In the genomic region with DNA sequence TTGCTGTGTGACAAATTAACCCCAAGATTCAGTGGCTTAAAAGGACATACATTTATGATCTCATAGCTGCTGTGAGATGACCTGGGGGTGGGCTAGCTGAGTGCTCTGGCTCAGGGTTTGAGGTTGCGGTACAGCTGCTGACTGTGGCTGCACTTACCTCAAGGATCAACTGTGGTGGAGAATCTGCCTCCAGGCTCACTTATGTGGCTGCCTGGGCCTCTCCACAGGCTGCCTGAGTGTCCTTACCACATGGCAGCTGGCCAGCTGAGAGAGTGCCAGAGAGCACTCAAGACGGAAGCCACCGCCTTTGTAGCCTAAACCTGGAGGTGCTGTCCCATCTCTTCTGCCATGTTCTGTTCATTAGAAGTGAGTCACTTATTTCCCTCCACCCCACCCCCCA, we compare ENCODE assay signal across 7 cellular contexts. TPM values are rescaled to one million over a fixed set of nuclear protein-coding genes. Genes with fewer than 3 reads are reported as not detected.
DNase-seq lines count a peak whose midpoint lies in the region; ATAC-seq and TF ChIP-seq lines count a peak whose summit lies in the region.

No MANE protein-coding gene starts in this region.

- peaks cover 0 to 1% (median 0%) of the 10 kb centered on the region in 8 donors for H3K9me3 Mint-ChIP-seq in CD4-positive, alpha-beta memory T cell

- no peak overlapping the region for H3K27ac Mint-ChIP-seq in CD4-positive, alpha-beta memory T cell

- no peaks in the 10 kb centered on the region for H3K36me3 Mint-ChIP-seq in CD4-positive, alpha-beta memory T cell

- peaks cover 58 to 63% of the 10 kb centered on the region in 2 donors for H3K27me3 Mint-ChIP-seq in CD4-positive, alpha-beta memory T cell

- no peaks in the 10 kb centered on the region for H3K9me3 ChIP-seq in HEK293 (ENCODE audit: control insufficient read depth, insufficient read depth, low read depth, low read length)
- H3K9me3 ChIP-seq in CD4-positive, alpha-beta memory T cell (ENCODE audit: control insufficient read depth in 1 of 2, low read length in 2 of 2), result no peaks in the 10 kb centered on the region

- intact Hi-C loops in CD4-positive, alpha-beta memory T cell (cut with micrococcal nuclease), result no loop called here

- no peaks in the 10 kb centered on the region for H3K36me3 ChIP-seq in HEK293 (ENCODE audit: control insufficient read depth in 2 of 2, insufficient read depth in 1 of 2, low read length in 2 of 2)
- no peaks in the 10 kb centered on the region for H3K36me3 ChIP-seq in CD4-positive, alpha-beta memory T cell (ENCODE audit: insufficient read depth, low read length)

- peaks cover 57% of the 10 kb centered on the region for H3K27me3 ChIP-seq in CD4-positive, alpha-beta memory T cell (ENCODE audit: insufficient read depth, low read length)

- peak overlapping the region in 1 of 8 donors; percentile 51 for H3K4me3 Mint-ChIP-seq in CD4-positive, alpha-beta memory T cell

- CTCF ChIA-PET in HEK293 (lab: Yijun Ruan, JAX), result interaction anchor here (0.7 to 11.9 kb wide), 16 partner anchors 9 to 1469 kb away, joined by 3 to 199 read pairs (median 10); a partner anchor contains a TSS
- CTCF ChIA-PET in CD4-positive, alpha-beta memory T cell (lab: Charles Lee; ENCODE audit: partially characterized antibody), result interaction anchor here (0.6 to 5.0 kb wide), 4 partner anchors 9 to 237 kb away, joined by 3 to 38 read pairs (median 10); a partner anchor contains a TSS

- POLR2A ChIA-PET in HEK293 (lab: Yijun Ruan, JAX), result interaction anchor here (0.9 to 1.6 kb wide), 3 partner anchors 26 to 198 kb away, joined by 3 to 4 read pairs (median 3); a partner anchor contains a TSS
- POLR2A ChIA-PET in CD4-positive, alpha-beta memory T cell (lab: Charles Lee; ENCODE audit: partially characterized antibody), result no interaction called here

- DNase-seq in NCI-H2029 treated with DMSO at 0.1 percent for 48 hours (lab: John Stamatoyannopoulos, UW) (peak; percentile 78), astrocyte of the cerebellum (ENCODE audit: low read depth) (peak; percentile 83), renal cortical epithelial cell (ENCODE audit: low read depth) (peak; percentile 45)
- DNase-seq in CD4-positive, alpha-beta memory T cell, result no peak

- H3K4me3 ChIP-seq in HEK293 (ENCODE audit: low read depth, low read length), result no peak overlapping the region
- H3K4me3 ChIP-seq in astrocyte of the cerebellum (ENCODE audit: low read depth, low read length), result no peak overlapping the region
- H3K4me3 ChIP-seq in CD4-positive, alpha-beta memory T cell (ENCODE audit: low read length in 2 of 2), result no peak overlapping the region

- H3K4me1 ChIP-seq in HEK293 (ENCODE audit: control insufficient read depth, insufficient read depth, low read length), result no peaks in the 10 kb centered on the region; the same call in 1 of the 2 replicates
- H3K4me1 ChIP-seq in CD4-positive, alpha-beta memory T cell (ENCODE audit: insufficient read depth, low read length), result peaks cover 21% of the 10 kb centered on the region

- ATAC-seq in HG02759 (IDR thresholded peaks at IDR 0.05; ENCODE audit: unreplicated experiment) (no peak), HG02884 (IDR thresholded peaks at IDR 0.05; ENCODE audit: unreplicated experiment) (no peak)

- H3K27ac ChIP-seq in HEK293 (ENCODE audit: extremely low read depth, low read depth, low read length), result no peak overlapping the region
- H3K27ac ChIP-seq in CD4-positive, alpha-beta memory T cell (ENCODE audit: low read depth, low read length), result no peak overlapping the region

- in situ Hi-C loops in astrocyte of the cerebellum (cut with HindIII; ENCODE audit: low sequenced_read_pairs), result no loop called here

- TF ChIP-seq CTCF in HEK293 (tag by site-specific recombination; IDR thresholded peaks at IDR 0.05) (no peak), astrocyte of the cerebellum (IDR thresholded peaks at IDR 0.05; ENCODE audit: low read depth, low read length, missing control alignments) (no peak)

- peaks cover 9 to 35% (median 15%) of the 10 kb centered on the region in 4 donors for H3K4me1 Mint-ChIP-seq in CD4-positive, alpha-beta memory T cell

TF ChIP-seq in HEK293, 187 proteins besides CTCF, POLR2A, EP300 and RAD21 (continues in another document):
- TF ChIP-seq ZNF843 (tag by site-specific recombination; IDR thresholded peaks at IDR 0.05), result peak; percentile 61; the same call in 1 of the 2 replicates
- TF ChIP-seq ZNF223 (tag by site-specific recombination; IDR thresholded peaks at IDR 0.05), result peak; percentile 95
- 0 out of 2 replicates have a peak, but pooled peaks have one; percentile 33 for TF ChIP-seq ZNF561 (tag by site-specific recombination; IDR thresholded peaks at IDR 0.05; ENCODE audit: borderline replicate concordance)
- TF ChIP-seq, protein P1, sequence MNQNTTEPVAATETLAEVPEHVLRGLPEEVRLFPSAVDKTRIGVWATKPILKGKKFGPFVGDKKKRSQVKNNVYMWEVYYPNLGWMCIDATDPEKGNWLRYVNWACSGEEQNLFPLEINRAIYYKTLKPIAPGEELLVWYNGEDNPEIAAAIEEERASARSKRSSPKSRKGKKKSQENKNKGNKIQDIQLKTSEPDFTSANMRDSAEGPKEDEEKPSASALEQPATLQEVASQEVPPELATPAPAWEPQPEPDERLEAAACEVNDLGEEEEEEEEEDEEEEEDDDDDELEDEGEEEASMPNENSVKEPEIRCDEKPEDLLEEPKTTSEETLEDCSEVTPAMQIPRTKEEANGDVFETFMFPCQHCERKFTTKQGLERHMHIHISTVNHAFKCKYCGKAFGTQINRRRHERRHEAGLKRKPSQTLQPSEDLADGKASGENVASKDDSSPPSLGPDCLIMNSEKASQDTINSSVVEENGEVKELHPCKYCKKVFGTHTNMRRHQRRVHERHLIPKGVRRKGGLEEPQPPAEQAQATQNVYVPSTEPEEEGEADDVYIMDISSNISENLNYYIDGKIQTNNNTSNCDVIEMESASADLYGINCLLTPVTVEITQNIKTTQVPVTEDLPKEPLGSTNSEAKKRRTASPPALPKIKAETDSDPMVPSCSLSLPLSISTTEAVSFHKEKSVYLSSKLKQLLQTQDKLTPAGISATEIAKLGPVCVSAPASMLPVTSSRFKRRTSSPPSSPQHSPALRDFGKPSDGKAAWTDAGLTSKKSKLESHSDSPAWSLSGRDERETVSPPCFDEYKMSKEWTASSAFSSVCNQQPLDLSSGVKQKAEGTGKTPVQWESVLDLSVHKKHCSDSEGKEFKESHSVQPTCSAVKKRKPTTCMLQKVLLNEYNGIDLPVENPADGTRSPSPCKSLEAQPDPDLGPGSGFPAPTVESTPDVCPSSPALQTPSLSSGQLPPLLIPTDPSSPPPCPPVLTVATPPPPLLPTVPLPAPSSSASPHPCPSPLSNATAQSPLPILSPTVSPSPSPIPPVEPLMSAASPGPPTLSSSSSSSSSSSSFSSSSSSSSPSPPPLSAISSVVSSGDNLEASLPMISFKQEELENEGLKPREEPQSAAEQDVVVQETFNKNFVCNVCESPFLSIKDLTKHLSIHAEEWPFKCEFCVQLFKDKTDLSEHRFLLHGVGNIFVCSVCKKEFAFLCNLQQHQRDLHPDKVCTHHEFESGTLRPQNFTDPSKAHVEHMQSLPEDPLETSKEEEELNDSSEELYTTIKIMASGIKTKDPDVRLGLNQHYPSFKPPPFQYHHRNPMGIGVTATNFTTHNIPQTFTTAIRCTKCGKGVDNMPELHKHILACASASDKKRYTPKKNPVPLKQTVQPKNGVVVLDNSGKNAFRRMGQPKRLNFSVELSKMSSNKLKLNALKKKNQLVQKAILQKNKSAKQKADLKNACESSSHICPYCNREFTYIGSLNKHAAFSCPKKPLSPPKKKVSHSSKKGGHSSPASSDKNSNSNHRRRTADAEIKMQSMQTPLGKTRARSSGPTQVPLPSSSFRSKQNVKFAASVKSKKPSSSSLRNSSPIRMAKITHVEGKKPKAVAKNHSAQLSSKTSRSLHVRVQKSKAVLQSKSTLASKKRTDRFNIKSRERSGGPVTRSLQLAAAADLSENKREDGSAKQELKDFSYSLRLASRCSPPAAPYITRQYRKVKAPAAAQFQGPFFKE (tag by site-specific recombination; IDR thresholded peaks at IDR 0.05; ENCODE audit: borderline replicate concordance), result no peak
- TF ChIP-seq, protein P2, sequence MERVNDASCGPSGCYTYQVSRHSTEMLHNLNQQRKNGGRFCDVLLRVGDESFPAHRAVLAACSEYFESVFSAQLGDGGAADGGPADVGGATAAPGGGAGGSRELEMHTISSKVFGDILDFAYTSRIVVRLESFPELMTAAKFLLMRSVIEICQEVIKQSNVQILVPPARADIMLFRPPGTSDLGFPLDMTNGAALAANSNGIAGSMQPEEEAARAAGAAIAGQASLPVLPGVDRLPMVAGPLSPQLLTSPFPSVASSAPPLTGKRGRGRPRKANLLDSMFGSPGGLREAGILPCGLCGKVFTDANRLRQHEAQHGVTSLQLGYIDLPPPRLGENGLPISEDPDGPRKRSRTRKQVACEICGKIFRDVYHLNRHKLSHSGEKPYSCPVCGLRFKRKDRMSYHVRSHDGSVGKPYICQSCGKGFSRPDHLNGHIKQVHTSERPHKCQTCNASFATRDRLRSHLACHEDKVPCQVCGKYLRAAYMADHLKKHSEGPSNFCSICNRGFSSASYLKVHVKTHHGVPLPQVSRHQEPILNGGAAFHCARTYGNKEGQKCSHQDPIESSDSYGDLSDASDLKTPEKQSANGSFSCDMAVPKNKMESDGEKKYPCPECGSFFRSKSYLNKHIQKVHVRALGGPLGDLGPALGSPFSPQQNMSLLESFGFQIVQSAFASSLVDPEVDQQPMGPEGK (tag by site-specific recombination; IDR thresholded peaks at IDR 0.05), result peak; percentile 56
- TF ChIP-seq PRDM1 (tag by site-specific recombination; IDR thresholded peaks at IDR 0.05), result no peak
- peak; percentile 21 for TF ChIP-seq KLF1 (tag by site-specific recombination; IDR thresholded peaks at IDR 0.05)
- TF ChIP-seq ZFP69B (tag by site-specific recombination; IDR thresholded peaks at IDR 0.05), result no peak

RNA-seq across cellular contexts. Expression of a gene that starts 5.7 kb away (rescaled TPM):
- not detected in 2 replicates for total RNA-seq in renal cortical epithelial cell
- total RNA-seq in CD4-positive, alpha-beta memory T cell, result not detected
- not detected for polyA plus RNA-seq in CD4-positive, alpha-beta memory T cell

RNA-seq across cellular contexts. Expression of a gene that starts 32.7 kb away (rescaled TPM):
- 2.1 and 3.9 TPM in 2 replicates for total RNA-seq in renal cortical epithelial cell
- total RNA-seq in CD4-positive, alpha-beta memory T cell, result under 1 TPM; 0.32 to 0.36 TPM
- polyA plus RNA-seq in CD4-positive, alpha-beta memory T cell, result not detected

Comparison
In these comparisons a context has a peak if more than half of its experiments do, and no peak if none do; other contexts are left out.
1. DNase-seq: peak in NCI-H2029 treated with DMSO at 0.1 percent for 48 hours (single experiment), astrocyte of the cerebellum (single experiment) and renal cortical epithelial cell (single experiment); none in CD4-positive, alpha-beta memory T cell (0 of 5).